19 cellular contexts compared by ENCODE assay signal in the genomic region with DNA sequence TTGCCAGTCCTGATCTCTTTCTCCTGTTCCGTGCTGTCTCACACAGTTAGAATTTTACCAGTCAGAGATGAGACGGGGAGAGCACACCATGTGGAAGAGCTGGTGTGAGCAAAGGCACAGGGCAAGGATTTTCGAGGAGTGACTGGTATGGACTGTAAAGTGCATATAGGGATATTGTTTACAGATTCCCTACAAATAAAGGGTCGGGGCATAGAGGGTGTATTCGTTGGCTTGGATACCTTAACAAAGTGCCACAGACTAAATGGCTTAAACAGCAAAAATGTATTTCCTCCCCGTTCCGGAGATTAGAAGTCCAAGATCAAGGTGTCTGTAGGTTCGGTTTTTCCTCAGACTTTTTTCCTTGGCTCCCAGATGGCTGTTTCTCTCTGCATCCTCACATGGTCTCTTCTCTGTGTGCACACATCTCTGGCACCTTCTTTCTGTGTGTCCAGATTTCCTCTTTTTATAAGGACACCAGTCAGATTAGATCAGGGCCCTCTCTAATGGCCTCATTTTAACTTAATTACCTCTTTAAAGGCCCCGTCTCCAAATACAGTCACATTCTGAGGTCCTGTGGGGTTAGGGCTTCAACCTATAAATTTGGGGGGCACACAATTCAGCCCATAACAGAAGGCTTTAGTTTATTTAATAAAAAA. TPM values are rescaled to one million over a fixed set of nuclear protein-coding genes. Genes with fewer than 3 reads are reported as not detected.
A peak's percentile ranks its signal among the peaks of the same experiment; 100 is the strongest.
DNase-seq lines count a peak whose midpoint lies in the region; ATAC-seq and TF ChIP-seq lines count a peak whose summit lies in the region.
"Had no signal": no experiment of that assay in that cellular context is flagged by ENCODE, and none has a peak within 500 bp of the region (broad histone marks: within the 10 kb centered on the region; RNA-seq: fewer than 3 reads in every experiment).

No MANE protein-coding gene starts in this region.

- intact Hi-C loops in activated naive CD4-positive, alpha-beta T cell treated with anti-CD3 and anti-CD28 coated beads for 36 hours (cut with micrococcal nuclease): no loop called here

- H3K4me1 Mint-ChIP-seq in activated naive CD4-positive, alpha-beta T cell treated with anti-CD3 and anti-CD28 coated beads for 36 hours (ENCODE audit: low read depth): peaks cover 83% of the 10 kb centered on the region
- H3K4me1 Mint-ChIP-seq in T-cell (peaks cover 72 to 85% (median 84%) of the 10 kb centered on the region in 3 donors), immature natural killer cell (peaks cover 65 to 88% of the 10 kb centered on the region in 2 donors), progenitor cell of endocrine pancreas (ENCODE audit: low read depth) (peaks cover 14% of the 10 kb centered on the region), nephron progenitor cell (peaks cover 5% of the 10 kb centered on the region)

- no peak for TF ChIP-seq CTCF in progenitor cell of endocrine pancreas (IDR thresholded peaks at IDR 0.05; ENCODE audit: unreplicated experiment)
- TF ChIP-seq CTCF in nephron progenitor cell (IDR thresholded peaks at IDR 0.05): no peak

- peaks cover 61% of the 10 kb centered on the region for H3K36me3 Mint-ChIP-seq in activated naive CD4-positive, alpha-beta T cell treated with anti-CD3 and anti-CD28 coated beads for 36 hours (ENCODE audit: low read depth)
- H3K36me3 Mint-ChIP-seq in T-cell: peaks cover 69% of the 10 kb centered on the region
- peaks cover 16 to 49% (median 32%) of the 10 kb centered on the region in 3 donors for H3K36me3 Mint-ChIP-seq in immature natural killer cell
- peaks cover 20% of the 10 kb centered on the region for H3K36me3 Mint-ChIP-seq in progenitor cell of endocrine pancreas (ENCODE audit: insufficient read depth)
- peaks cover 13% of the 10 kb centered on the region for H3K36me3 Mint-ChIP-seq in nephron progenitor cell (ENCODE audit: low read depth)

- no peak for ATAC-seq in T-cell (replicated peaks in 1 of 4)
- ATAC-seq in HG03095 (IDR thresholded peaks at IDR 0.05; ENCODE audit: unreplicated experiment): no peak
- ATAC-seq: K562 had no signal

- CTCF ChIA-PET in activated naive CD4-positive, alpha-beta T cell treated with anti-CD3 and anti-CD28 coated beads for 36 hours (lab: Charles Lee): interaction anchor here (1.3 to 1.7 kb wide), 3 partner anchors 16 to 39 kb away, joined by 3 to 6 read pairs (median 3); no protein-coding TSS in a partner anchor
- CTCF ChIA-PET in T-cell (lab: Charles Lee): interaction anchor here (0.6 to 1.6 kb wide), 4 partner anchors 10 to 140 kb away, joined by 3 to 5 read pairs (median 4); no protein-coding TSS in a partner anchor

- H3K27ac Mint-ChIP-seq in activated naive CD4-positive, alpha-beta T cell treated with anti-CD3 and anti-CD28 coated beads for 36 hours: peak overlapping the region; percentile 51
- H3K27ac Mint-ChIP-seq in T-cell: peak overlapping the region; percentile 84 to 87
- peak overlapping the region; percentile 20 to 87 (median 59) for H3K27ac Mint-ChIP-seq in immature natural killer cell
- H3K27ac Mint-ChIP-seq in progenitor cell of endocrine pancreas: peak overlapping the region; percentile 84
- H3K27ac Mint-ChIP-seq in nephron progenitor cell: no peak overlapping the region

- H3K4me3 Mint-ChIP-seq in activated naive CD4-positive, alpha-beta T cell treated with anti-CD3 and anti-CD28 coated beads for 36 hours: no peak overlapping the region
- H3K4me3 Mint-ChIP-seq in T-cell (peak overlapping the region in 1 of 3 donors; percentile 62), immature natural killer cell (no peak overlapping the region), progenitor cell of endocrine pancreas (ENCODE audit: low read depth) (no peak overlapping the region), nephron progenitor cell (no peak overlapping the region)

- POLR2A ChIA-PET in T-cell (lab: Charles Lee): interaction anchor here in 1 of 2 donors (1.3 kb wide), 1 partner anchor 16 kb away, joined by 3 read pairs; no protein-coding TSS in a partner anchor

- no peak for DNase-seq in activated naive CD4-positive, alpha-beta T cell treated with anti-CD3 and anti-CD28 coated beads for 36 hours
- no peak for DNase-seq in activated naive CD4-positive, alpha-beta T cell (lab: John Stamatoyannopoulos, UW)
- DNase-seq in T-cell (no peak), immature natural killer cell (no peak), progenitor cell of endocrine pancreas (ENCODE audit: low spot score, unreplicated experiment) (no peak), hypothalamus (lab: John Stamatoyannopoulos, UW) (no peak), nephron progenitor cell (no peak)
- DNase-seq: activated CD4-positive, alpha-beta T cell treated with anti-CD3 and anti-CD28 coated beads for 1 hour; amniotic stem cell; DMS79; erythroblast; foreskin melanocyte; NCI-H1694 treated with DMSO at 0.1 percent for 48 hours; NCI-H2227 treated with DMSO at 0.1 percent for 48 hours; PC-9; stimulated activated CD4-positive, alpha-beta T cell treated with anti-CD3 and anti-CD28 coated beads, Interleukin-12 subunit alpha, Interleukin-12 subunit beta, amount 100 ng/mL, for 4 hours; stimulated activated CD8-positive, alpha-beta memory T cell treated with anti-CD3 and anti-CD28 coated beads, Interleukin-4, amount 100 ng/mL, for 48 hours had no signal

- no peaks in the 10 kb centered on the region for H3K9me3 Mint-ChIP-seq in activated naive CD4-positive, alpha-beta T cell treated with anti-CD3 and anti-CD28 coated beads for 36 hours
- H3K9me3 Mint-ChIP-seq in T-cell (no peaks in the 10 kb centered on the region), immature natural killer cell (no peaks in the 10 kb centered on the region), progenitor cell of endocrine pancreas (ENCODE audit: low read depth) (no peaks in the 10 kb centered on the region), nephron progenitor cell (no peaks in the 10 kb centered on the region)

- H3K27me3 Mint-ChIP-seq in activated naive CD4-positive, alpha-beta T cell treated with anti-CD3 and anti-CD28 coated beads for 36 hours (ENCODE audit: low read depth): no peaks in the 10 kb centered on the region
- no peaks in the 10 kb centered on the region for H3K27me3 Mint-ChIP-seq in T-cell
- no peaks in the 10 kb centered on the region for H3K27me3 Mint-ChIP-seq in immature natural killer cell (ENCODE audit: low read depth in 3 of 3)
- no peaks in the 10 kb centered on the region for H3K27me3 Mint-ChIP-seq in progenitor cell of endocrine pancreas
- H3K27me3 Mint-ChIP-seq in nephron progenitor cell (ENCODE audit: low read depth, poor library complexity): peaks cover 3% of the 10 kb centered on the region

RNA-seq across cellular contexts. Expression of a gene that starts 23.4 kb away (rescaled TPM):
- total RNA-seq in activated naive CD4-positive, alpha-beta T cell treated with anti-CD3 and anti-CD28 coated beads for 36 hours: 100 to 1,000 TPM; 490 to 492 TPM
- total RNA-seq in T-cell (100 to 1,000 TPM; 362 to 497 (median 398) TPM), progenitor cell of endocrine pancreas (85.1 and 88.5 TPM in 2 replicates)
- polyA plus RNA-seq in immature natural killer cell: 100 to 1,000 TPM; 293 to 667 (median 513) TPM
- total RNA-seq: PC-9 had no signal
